In genomic region chr2:102442967-102443828, GRCh38 we compare ENCODE assay signal across 8 cellular contexts. TPM values are rescaled to one million over a fixed set of nuclear protein-coding genes. Genes with fewer than 3 reads are reported as not detected.
DNase-seq lines count a peak whose midpoint lies in the region; ATAC-seq and TF ChIP-seq lines count a peak whose summit lies in the region.

No MANE protein-coding gene starts in this region.

- H3K9me3 Mint-ChIP-seq in WTC11 = no peaks in the 10 kb centered on the region
- H3K9me3 Mint-ChIP-seq in naive thymus-derived CD4-positive, alpha-beta T cell = no peaks in the 10 kb centered on the region

- H3K4me3 Mint-ChIP-seq in WTC11 = no peak overlapping the region
- H3K4me3 Mint-ChIP-seq in naive thymus-derived CD4-positive, alpha-beta T cell = peak overlapping the region in 6 of 10 donors; percentile 24 to 71 (median 36)

- H3K27me3 ChIP-seq in AG04450 (ENCODE audit: control insufficient read depth, insufficient read depth, low read length) = no peaks in the 10 kb centered on the region
- no peaks in the 10 kb centered on the region for H3K27me3 ChIP-seq in naive thymus-derived CD4-positive, alpha-beta T cell (ENCODE audit: control insufficient read depth in 2 of 2, insufficient read depth in 2 of 2, low read length in 2 of 2)

- no peak overlapping the region for H3K27ac ChIP-seq in AG04450 (ENCODE audit: low read depth, low read length)
- no peak overlapping the region for H3K27ac ChIP-seq in naive thymus-derived CD4-positive, alpha-beta T cell (ENCODE audit: low read depth, low read length)

- H3K4me1 Mint-ChIP-seq in WTC11 = no peaks in the 10 kb centered on the region
- H3K4me1 Mint-ChIP-seq in naive thymus-derived CD4-positive, alpha-beta T cell = peaks cover 0 to 12% (median 7%) of the 10 kb centered on the region in 7 donors

- TF ChIP-seq CTCF in AG04450 (IDR thresholded peaks at IDR 0.05; ENCODE audit: low read depth, low read length) (peak; percentile 87), WTC11 (IDR thresholded peaks at IDR 0.05) (0 out of 2 replicates have a peak, but pooled peaks have one; percentile 22)

- no peaks in the 10 kb centered on the region; the same call in 1 of the 2 replicates for H3K9me3 ChIP-seq in AG04450 (ENCODE audit: control insufficient read depth, insufficient read depth, low read length)
- H3K9me3 ChIP-seq in naive thymus-derived CD4-positive, alpha-beta T cell (ENCODE audit: control insufficient read depth in 2 of 3, low read length in 3 of 3) = no peaks in the 10 kb centered on the region

- H3K27ac Mint-ChIP-seq in WTC11 = no peak overlapping the region
- H3K27ac Mint-ChIP-seq in naive thymus-derived CD4-positive, alpha-beta T cell = peak overlapping the region in 4 of 9 donors; percentile 19 to 46 (median 30)

- H3K36me3 Mint-ChIP-seq in WTC11 = no peaks in the 10 kb centered on the region
- H3K36me3 Mint-ChIP-seq in naive thymus-derived CD4-positive, alpha-beta T cell = peaks cover 0 to 2% (median 0%) of the 10 kb centered on the region in 5 donors

- CTCF ChIA-PET in AG04450 (lab: Charles Lee) (interaction anchor here (0.5 to 3.1 kb wide), 61 partner anchors 8 to 1238 kb away, joined by 3 to 28 read pairs (median 4); no protein-coding TSS in a partner anchor), WTC11 (lab: Charles Lee) (interaction anchor here (0.5 to 2.7 kb wide), 13 partner anchors 10 to 437 kb away, joined by 3 to 23 read pairs (median 4); partner anchors contain the start of genes IL18R1 and IL1R1)
- CTCF ChIA-PET in naive thymus-derived CD4-positive, alpha-beta T cell (lab: Charles Lee) = interaction anchor here (0.7 to 3.5 kb wide), 17 partner anchors 10 to 423 kb away, joined by 3 to 32 read pairs (median 4); partner anchors contain the start of gene IL18RAP

- intact Hi-C loops in naive thymus-derived CD4-positive, alpha-beta T cell (cut with micrococcal nuclease) = loop anchor here (1.0 to 10.0 kb wide), 16 partner anchors 24 to 1098 kb away; partner anchors contain the start of genes IL18R1 (in 1 of the 2) and IL1RL2 (in 1 of the 2)

- POLR2A ChIA-PET in AG04450 (lab: Yijun Ruan, JAX) = no interaction called here
- POLR2A ChIA-PET in WTC11 (lab: Charles Lee) = no interaction called here
- POLR2A ChIA-PET in naive thymus-derived CD4-positive, alpha-beta T cell (lab: Charles Lee) = interaction anchor here (0.6 kb wide), 2 partner anchors 73 to 435 kb away, joined by 3 read pairs; no protein-coding TSS in a partner anchor

- peaks cover 0 to 5% of the 10 kb centered on the region in 2 donors for H3K4me1 ChIP-seq in naive thymus-derived CD4-positive, alpha-beta T cell (ENCODE audit: control insufficient read depth in 2 of 2, insufficient read depth in 2 of 2, low read length in 2 of 2)

- no peaks in the 10 kb centered on the region for H3K27me3 Mint-ChIP-seq in WTC11 (ENCODE audit: low read depth)
- H3K27me3 Mint-ChIP-seq in naive thymus-derived CD4-positive, alpha-beta T cell = no peaks in the 10 kb centered on the region

- H3K36me3 ChIP-seq in naive thymus-derived CD4-positive, alpha-beta T cell (ENCODE audit: control insufficient read depth in 2 of 3, insufficient read depth in 3 of 3, low read length in 3 of 3) = no peaks in the 10 kb centered on the region

- H3K4me3 ChIP-seq in AG04450 (ENCODE audit: low read depth, low read length) = no peak overlapping the region
- H3K4me3 ChIP-seq in naive thymus-derived CD4-positive, alpha-beta T cell (ENCODE audit: low read length) = no peak overlapping the region

- DNase-seq in AG04450 (ENCODE audit: low read depth, low spot score) (no peak), HT-29 (ENCODE audit: low spot score) (peak; percentile 61), WTC11 (ENCODE audit: low spot score) (peak; percentile 15), NCI-H446 treated with DMSO at 0.1 percent for 48 hours (lab: John Stamatoyannopoulos, UW) (no peak), UCSD-AML1 (lab: John Stamatoyannopoulos, UW; ENCODE audit: unreplicated experiment) (no peak)
- peak; percentile 26 for DNase-seq in effector CD4-positive, alpha-beta T cell
- peak in 7 of 9 donors; percentile 16 to 58 (median 49) for DNase-seq in naive thymus-derived CD4-positive, alpha-beta T cell

- peak; percentile 79 for ATAC-seq in GM18502 (IDR thresholded peaks at IDR 0.05; ENCODE audit: poor library complexity, unreplicated experiment)
- ATAC-seq in WTC11 = peak; percentile 72
- ATAC-seq in naive thymus-derived CD4-positive, alpha-beta T cell = peak; percentile 89

TF ChIP-seq in WTC11, 78 proteins besides CTCF, POLR2A, EP300 and RAD21 (continues in another document):
- TF ChIP-seq TEAD4 (CRISPR knock-in tag; IDR thresholded peaks at IDR 0.05) = no peak
- TF ChIP-seq TP53 (CRISPR knock-in tag; IDR thresholded peaks at IDR 0.05) = no peak
- TF ChIP-seq ZNF232 (CRISPR knock-in tag; IDR thresholded peaks at IDR 0.05) = no peak
- TF ChIP-seq AR (CRISPR knock-in tag; IDR thresholded peaks at IDR 0.05) = no peak
- no peak for TF ChIP-seq ZNF416 (CRISPR knock-in tag; IDR thresholded peaks at IDR 0.05)
- TF ChIP-seq RORB (CRISPR knock-in tag; IDR thresholded peaks at IDR 0.05) = no peak
- no peak for TF ChIP-seq ZMAT4 (CRISPR knock-in tag; IDR thresholded peaks at IDR 0.05)
- no peak for TF ChIP-seq TEAD1 (CRISPR knock-in tag; IDR thresholded peaks at IDR 0.05)
- TF ChIP-seq MAX (CRISPR knock-in tag; IDR thresholded peaks at IDR 0.05) = no peak
- no peak for TF ChIP-seq STAT6 (CRISPR knock-in tag; conservative IDR thresholded peaks at IDR 0.05; ENCODE audit: low read depth)
- no peak for TF ChIP-seq ETV6 (CRISPR knock-in tag; IDR thresholded peaks at IDR 0.05)
- no peak for TF ChIP-seq SP1 (CRISPR knock-in tag; conservative IDR thresholded peaks at IDR 0.05)
- no peak for TF ChIP-seq ZNF671 (CRISPR knock-in tag; IDR thresholded peaks at IDR 0.05)
- TF ChIP-seq FOXK1 (CRISPR knock-in tag; IDR thresholded peaks at IDR 0.05) = no peak

RNA-seq across cellular contexts. Expression of gene IL18RAP, which starts 20.2 kb away (rescaled TPM):
- polyA plus RNA-seq in AG04450 (2011; rRNA removed) = 0.10 TPM in 1 of 2 replicates, not detected in the other
- polyA minus RNA-seq in AG04450 (2011; rRNA and poly(A)+ RNA removed) = not detected in 2 replicates
- not detected in 2 replicates for total RNA-seq in HT-29 (2014; rRNA removed; shearing (Covaris generic))
- not detected in 3 replicates for total RNA-seq in WTC11 (2021)
- total RNA-seq in naive thymus-derived CD4-positive, alpha-beta T cell = 10 to 100 TPM in 2 of 5 experiments, 1 to 10 TPM in 1, under 1 TPM in 1, not detected in 1; 0.30 to 17.1 (median 7.5) TPM
- not detected for polyA plus RNA-seq in naive thymus-derived CD4-positive, alpha-beta T cell

RNA-seq across cellular contexts. Expression of gene SLC9A4, which starts 29.8 kb away (rescaled TPM):
- not detected in 2 replicates for polyA plus RNA-seq in AG04450 (2011; rRNA removed)
- polyA minus RNA-seq in AG04450 (2011; rRNA and poly(A)+ RNA removed) = not detected in 2 replicates
- not detected in 2 replicates for total RNA-seq in HT-29 (2014; rRNA removed; shearing (Covaris generic))
- total RNA-seq in WTC11 (2021) = 0.09 to 0.11 TPM in 2 of 3 replicates, not detected in the other
- under 1 TPM; 0.05 to 0.15 (median 0.08) TPM for total RNA-seq in naive thymus-derived CD4-positive, alpha-beta T cell
- polyA plus RNA-seq in naive thymus-derived CD4-positive, alpha-beta T cell = not detected

Comparison
In these comparisons a context has a peak if more than half of its experiments do, and no peak if none do; other contexts are left out.
1. DNase-seq: peak in HT-29 (single experiment), WTC11 (single experiment), effector CD4-positive, alpha-beta T cell (single experiment) and naive thymus-derived CD4-positive, alpha-beta T cell (7 of 9); none in AG04450 (single experiment), NCI-H446 treated with DMSO at 0.1 percent for 48 hours (single experiment) and UCSD-AML1 (single experiment).
2. Peak in every context shown above with its lines, with median percentiles within 50 percentile points of each other: ATAC-seq.